27 cellular contexts compared by ENCODE assay signal in the genomic region with DNA sequence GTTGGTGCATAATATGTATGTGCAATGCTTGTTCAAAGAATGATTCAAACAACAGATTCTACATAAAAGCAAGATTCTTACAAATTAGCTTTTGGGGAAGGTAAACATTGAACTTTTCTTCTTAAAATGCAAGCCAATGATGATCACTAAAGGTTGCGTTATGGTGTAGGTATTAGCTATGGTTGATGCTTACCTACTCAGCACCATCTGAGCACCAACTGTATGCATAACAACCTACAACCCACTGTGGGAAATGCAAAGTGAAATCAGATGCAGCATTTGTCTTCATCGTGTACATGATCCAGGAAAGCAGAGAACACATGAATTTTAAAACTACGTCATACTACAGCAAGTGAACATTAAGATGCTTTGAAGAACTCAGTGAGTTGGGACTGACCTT. TPM values are rescaled to one million over a fixed set of nuclear protein-coding genes. Genes with fewer than 3 reads are reported as not detected.
DNase-seq lines count a peak whose midpoint lies in the region; ATAC-seq and TF ChIP-seq lines count a peak whose summit lies in the region.
"Had no signal": no experiment of that assay in that cellular context is flagged by ENCODE, and none has a peak within 500 bp of the region (broad histone marks: within the 10 kb centered on the region; RNA-seq: fewer than 3 reads in every experiment).

No MANE protein-coding gene starts in this region.

- no peak overlapping the region for H3K9ac ChIP-seq in mammary epithelial cell (ENCODE audit: insufficient read depth, low read length)

- WGBS in mammary epithelial cell (ENCODE audit: low coverage, missing lambda C conversion rate) = 96% methylated on average over 3 of the region's 3 CpGs

- H3K36me3 Mint-ChIP-seq in MCF 10A (ENCODE audit: insufficient read depth, unreplicated experiment) = no peaks in the 10 kb centered on the region
- H3K36me3 Mint-ChIP-seq in mesothelial cell of epicardium = peaks cover 13% of the 10 kb centered on the region
- H3K36me3 Mint-ChIP-seq: activated naive CD4-positive, alpha-beta T cell treated with anti-CD3 and anti-CD28 coated beads, Interleukin-2, amount 50 U/mL, for 24 hours; IgD-negative memory B cell; immature natural killer cell; T-cell had no signal

- H3K27ac Mint-ChIP-seq in MCF 10A (ENCODE audit: low read depth, unreplicated experiment) (no peak overlapping the region), mesothelial cell of epicardium (peak overlapping the region; percentile 4)
- H3K27ac Mint-ChIP-seq: activated CD4-positive, alpha-beta T cell treated with anti-CD3 and anti-CD28 coated beads for 36 hours; activated naive CD4-positive, alpha-beta T cell treated with anti-CD3 and anti-CD28 coated beads, Interleukin-2, amount 50 U/mL, for 24 hours; B cell; IgD-negative memory B cell; immature natural killer cell; T-cell had no signal

- H3K27me3 Mint-ChIP-seq in MCF 10A (ENCODE audit: insufficient read depth, unreplicated experiment) = no peaks in the 10 kb centered on the region
- no peaks in the 10 kb centered on the region for H3K27me3 Mint-ChIP-seq in mesothelial cell of epicardium (ENCODE audit: low read depth)

- H3K9me3 Mint-ChIP-seq in MCF 10A (ENCODE audit: unreplicated experiment) = no peaks in the 10 kb centered on the region
- H3K9me3 Mint-ChIP-seq in mesothelial cell of epicardium = peaks cover 10% of the 10 kb centered on the region
- H3K9me3 Mint-ChIP-seq: activated naive CD4-positive, alpha-beta T cell treated with anti-CD3 and anti-CD28 coated beads, Interleukin-2, amount 50 U/mL, for 24 hours; T-cell had no signal

- DNase-seq in MCF 10A (ENCODE audit: unreplicated experiment) (no peak), mammary epithelial cell (no peak), dorsolateral prefrontal cortex (no peak), mesothelial cell of epicardium (ENCODE audit: low spot score in 2 of 2, unreplicated experiment in 2 of 2) (no peak), GM13977 (ENCODE audit: low spot score) (no peak), NCI-H510A treated with DMSO at 0.1 percent for 48 hours (lab: John Stamatoyannopoulos, UW) (no peak), ascending aorta (ENCODE audit: low spot score in 2 of 2) (no peak)
- DNase-seq: activated CD4-positive, alpha-beta T cell treated with anti-CD3 and anti-CD28 coated beads for 36 hours; activated T-cell treated with anti-CD3 and anti-CD28 coated beads, Interleukin-2, amount 50 U/mL, for 48 hours; aorta; effector memory CD4-positive, alpha-beta T cell; EL; heart left ventricle; immature natural killer cell; lower lobe of right lung; NCI-H187; NCI-H226; stimulated activated CD4-positive, alpha-beta T cell treated with anti-CD3 and anti-CD28 coated beads, Interleukin-2, amount 100 ng/mL, for 48 hours; stimulated activated naive CD8-positive, alpha-beta T cell treated with anti-CD3 and anti-CD28 coated beads, Interleukin-15, Interleukin-2, amounts not matched to agents 100 U/mL and 50 U/mL, for 24 hours; T-cell; tibial artery had no signal

- no peak for ATAC-seq in GM21619 (IDR thresholded peaks at IDR 0.05; ENCODE audit: unreplicated experiment)
- ATAC-seq: activated CD4-positive, alpha-beta T cell treated with anti-CD3 and anti-CD28 coated beads for 36 hours; heart left ventricle; lower lobe of right lung; stimulated activated naive CD8-positive, alpha-beta T cell treated with anti-CD3 and anti-CD28 coated beads, Interleukin-15, Interleukin-2, amounts not matched to agents 100 U/mL and 50 U/mL, for 24 hours; T-cell had no signal

- peaks cover 4% of the 10 kb centered on the region for H3K4me1 ChIP-seq in mammary epithelial cell (ENCODE audit: insufficient read depth, low read length)
- H3K4me1 ChIP-seq in ascending aorta = peaks cover 0 to 4% of the 10 kb centered on the region in 2 donors
- H3K4me1 ChIP-seq: lower lobe of right lung had no signal

- no peaks in the 10 kb centered on the region for H3K27me3 ChIP-seq in mammary epithelial cell (ENCODE audit: insufficient read depth, low read length)
- H3K27me3 ChIP-seq in dorsolateral prefrontal cortex = no peaks in the 10 kb centered on the region
- no peaks in the 10 kb centered on the region for H3K27me3 ChIP-seq in ascending aorta
- H3K27me3 ChIP-seq: tibial artery had no signal

- H4K20me1 ChIP-seq in mammary epithelial cell (ENCODE audit: insufficient read depth, low read length) = no peaks in the 10 kb centered on the region

- H3K36me3 ChIP-seq in mammary epithelial cell (ENCODE audit: insufficient read depth, low read length) (no peaks in the 10 kb centered on the region), ascending aorta (no peaks in the 10 kb centered on the region)
- H3K36me3 ChIP-seq: heart left ventricle, lower lobe of right lung, tibial artery had no signal

- H2AFZ ChIP-seq in mammary epithelial cell (ENCODE audit: low read depth, low read length) = no peak overlapping the region

- dilution Hi-C loops in mammary epithelial cell (cut with HindIII; ENCODE audit: low sequenced_read_pairs) = no loop called here

- no peak overlapping the region for H3K4me2 ChIP-seq in mammary epithelial cell (ENCODE audit: insufficient read depth, low read depth, low read length)

- in situ Hi-C loops in mammary epithelial cell (cut with MboI; ENCODE audit: low sequenced_read_pairs in 2 of 2) = loop anchor here in 1 of 2 donors (25.0 kb wide), 1 partner anchor 156 kb away; no protein-coding TSS in a partner anchor
- in situ Hi-C loops in GM13977 (cut with MboI; ENCODE audit: low pct_unique_long_range_greater_than_20kb, low sequenced_read_pairs, unreplicated experiment) = no loop called here

- TF ChIP-seq CTCF in MCF 10A (IDR thresholded peaks at IDR 0.05; ENCODE audit: unreplicated experiment) (no peak), mammary epithelial cell (conservative IDR thresholded peaks at IDR 0.05 in 1 of 2, IDR thresholded peaks at IDR 0.05 in 1 of 2; ENCODE audit: extremely low read depth in 1 of 2, insufficient read depth in 1 of 2, low read depth in 1 of 2, low read length in 2 of 2) (no peak), dorsolateral prefrontal cortex (IDR thresholded peaks at IDR 0.05 in 54 of 56, conservative IDR thresholded peaks at IDR 0.05 in 2 of 56; ENCODE audit: low read depth in 1 of 56, partially characterized antibody in 56 of 56) (no peak), mesothelial cell of epicardium (IDR thresholded peaks at IDR 0.05; ENCODE audit: unreplicated experiment) (no peak), GM13977 (IDR thresholded peaks at IDR 0.05; ENCODE audit: extremely low read depth, insufficient read depth, missing control alignments) (no peak), ascending aorta (IDR thresholded peaks at IDR 0.05) (no peak)

- H3K79me2 ChIP-seq in mammary epithelial cell (ENCODE audit: insufficient read depth, low read length) = peaks cover 19% of the 10 kb centered on the region

- no peaks in the 10 kb centered on the region for H3K4me1 Mint-ChIP-seq in MCF 10A (ENCODE audit: insufficient read depth, unreplicated experiment)
- peaks cover 26% of the 10 kb centered on the region for H3K4me1 Mint-ChIP-seq in mesothelial cell of epicardium

- no peak overlapping the region for H3K4me3 Mint-ChIP-seq in MCF 10A (ENCODE audit: unreplicated experiment)
- H3K4me3 Mint-ChIP-seq in mesothelial cell of epicardium = peak overlapping the region; percentile 33
- H3K4me3 Mint-ChIP-seq: activated CD4-positive, alpha-beta T cell treated with anti-CD3 and anti-CD28 coated beads for 36 hours; activated naive CD4-positive, alpha-beta T cell treated with anti-CD3 and anti-CD28 coated beads, Interleukin-2, amount 50 U/mL, for 24 hours; B cell had no signal

- intact Hi-C loops in MCF 10A (cut with micrococcal nuclease) = no loop called here
- intact Hi-C loops in mammary epithelial cell (cut with micrococcal nuclease) = no loop called here
- intact Hi-C loops in dorsolateral prefrontal cortex (cut with DNase I) = loop anchor here in 1 of 2 donors (5.0 kb wide), 1 partner anchor 56 kb away; no protein-coding TSS in a partner anchor
- intact Hi-C loops in ascending aorta (cut with DNase I) = no loop called here

- BruUV-seq in MCF 10A (replicated peaks; lab: Mats Ljungman, UMichigan) = TSS peak; percentile 30
- no TSS peak for BruUV-seq in mammary epithelial cell (replicated peaks; lab: Mats Ljungman, UMichigan)

- H3K9me3 ChIP-seq in mammary epithelial cell (replicated peaks; ENCODE audit: insufficient read depth, low read length) (no peaks in the 10 kb centered on the region), ascending aorta (no peaks in the 10 kb centered on the region)
- H3K9me3 ChIP-seq: heart left ventricle, lower lobe of right lung, tibial artery had no signal

- H3K27ac ChIP-seq in mammary epithelial cell (ENCODE audit: insufficient read depth, low read depth, low read length) (no peak overlapping the region), dorsolateral prefrontal cortex (peak overlapping the region in 43 of 59 donors; percentile 4 to 94 (median 86)), ascending aorta (no peak overlapping the region)
- H3K27ac ChIP-seq: 22Rv1, heart left ventricle, HL-60, lower lobe of right lung, tibial artery had no signal

- POLR2A ChIA-PET in MCF 10A (lab: Yijun Ruan, JAX) = no interaction called here

- H3K4me3 ChIP-seq in mammary epithelial cell (replicated peaks in 1 of 3; ENCODE audit: insufficient read depth in 1 of 3, low read depth in 2 of 3, low read length in 3 of 3) (no peak overlapping the region), dorsolateral prefrontal cortex (peak overlapping the region in 57 of 59 donors; percentile 24 to 92 (median 80)), ascending aorta (no peak overlapping the region)
- H3K4me3 ChIP-seq: lower lobe of right lung, tibial artery had no signal

- CTCF ChIA-PET in MCF 10A (lab: Yijun Ruan, JAX) = interaction anchor here (0.9 to 1.8 kb wide), 2 partner anchors 10 to 270 kb away, joined by 3 to 5 read pairs; no protein-coding TSS in a partner anchor
- CTCF ChIA-PET in mammary epithelial cell (lab: Charles Lee; ENCODE audit: low non-redundant PET) = no interaction called here

RNA-seq across cellular contexts. Expression of gene FAM171A1, which starts 2.6 kb away (rescaled TPM):
- total RNA-seq in MCF 10A (2022) (9.3 and 15.9 TPM in 2 replicates), mammary epithelial cell (10 to 100 TPM; 15.5 to 25.2 TPM), dorsolateral prefrontal cortex (100 to 1,000 TPM in 97 of 120 experiments, 10 to 100 TPM in 23; 79.2 to 197 (median 110) TPM), mesothelial cell of epicardium (70.7 to 75.3 TPM (median 73.6 TPM) in 3 replicates), ascending aorta (27.7 TPM)
- 11.7 TPM for polyA plus RNA-seq in mammary epithelial cell
- 13.9 TPM for polyA minus RNA-seq in mammary epithelial cell
- total RNA-seq: B cell had no signal

Comparison
In these comparisons a context has a peak if more than half of its experiments do, and no peak if none do; other contexts are left out.
1. H3K27ac ChIP-seq: peak in dorsolateral prefrontal cortex (43 of 59); none in mammary epithelial cell (single experiment) and ascending aorta (0 of 2).
2. H3K4me3 ChIP-seq: peak in dorsolateral prefrontal cortex (57 of 59); none in mammary epithelial cell (0 of 3) and ascending aorta (0 of 2).